In the genomic region with DNA sequence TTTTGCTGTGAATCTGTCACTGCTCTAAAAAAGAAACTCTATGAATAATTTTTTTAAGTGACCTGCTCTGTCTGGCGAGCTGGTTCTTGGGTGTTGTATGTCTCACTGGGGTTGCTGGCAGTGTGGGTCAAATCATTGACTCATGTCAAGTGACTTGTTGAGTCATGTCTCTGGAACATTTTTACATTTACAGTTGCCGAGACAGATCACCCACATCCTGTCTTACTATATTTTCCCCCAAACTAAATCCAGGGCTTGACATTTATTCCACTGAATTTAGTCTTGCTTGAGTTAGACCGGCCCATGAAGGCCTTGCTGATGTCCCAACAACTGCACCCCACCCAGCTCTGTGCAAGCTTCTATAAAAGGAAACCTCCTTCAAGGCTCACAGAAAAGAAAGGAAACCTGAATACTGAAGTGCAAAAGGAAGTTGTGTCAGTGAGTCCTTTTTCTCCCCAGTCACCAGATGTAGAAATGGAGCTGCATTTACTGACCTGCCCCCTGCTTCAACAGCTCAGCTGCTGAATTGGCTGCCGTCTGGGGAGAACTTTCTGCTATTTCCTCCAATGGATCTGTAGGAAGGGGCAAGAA, we compare ENCODE assay signal across 9 cellular contexts.
DNase-seq lines count a peak whose midpoint lies in the region; ATAC-seq, FAIRE-seq and TF ChIP-seq lines count a peak whose summit lies in the region.
"Had no signal": no experiment of that assay in that cellular context is flagged by ENCODE, and none has a peak within 500 bp of the region (broad histone marks: within the 10 kb centered on the region; RNA-seq: fewer than 3 reads in every experiment).

No MANE protein-coding gene starts in this region.

- H3K9me3 Mint-ChIP-seq in CD14-positive monocyte = no peaks in the 10 kb centered on the region
- H3K9me3 Mint-ChIP-seq in T-helper 2 cell treated with Interferon-gamma antibody and Interleukin-4, amounts not matched to agents 5 μg/mL and 100 μg/mL, for 36 hours = no peaks in the 10 kb centered on the region
- H3K9me3 Mint-ChIP-seq: nephron had no signal

- H3K4me1 ChIP-seq in kidney (ENCODE audit: control insufficient read depth in 1 of 2, insufficient read depth in 1 of 2, low read depth in 1 of 2, low read length in 2 of 2) = peaks cover 9 to 20% of the 10 kb centered on the region in 2 donors
- peaks cover 0 to 4% of the 10 kb centered on the region in 2 donors for H3K4me1 ChIP-seq in uterus

- H3K27me3 Mint-ChIP-seq in CD14-positive monocyte (ENCODE audit: low read depth in 3 of 3) = no peaks in the 10 kb centered on the region
- H3K27me3 Mint-ChIP-seq in T-helper 2 cell treated with Interferon-gamma antibody and Interleukin-4, amounts not matched to agents 5 μg/mL and 100 μg/mL, for 36 hours (ENCODE audit: low read depth) = no peaks in the 10 kb centered on the region

- TF ChIP-seq POLR2A in uterus (IDR thresholded peaks at IDR 0.05) = no peak

- H3K36me3 ChIP-seq in kidney (ENCODE audit: control insufficient read depth in 1 of 2, insufficient read depth in 2 of 2, low read length in 2 of 2) (peaks cover 39 to 74% of the 10 kb centered on the region in 2 donors), uterus (no peaks in the 10 kb centered on the region)

- no peak for FAIRE-seq in kidney (lab: Jason Lieb, UNC)

- TF ChIP-seq CTCF in CD14-positive monocyte (IDR thresholded peaks at IDR 0.05) (no peak), kidney (IDR thresholded peaks at IDR 0.05; ENCODE audit: borderline replicate concordance, extremely low read depth, insufficient read depth) (no peak), uterus (IDR thresholded peaks at IDR 0.05) (no peak)

- H3K36me3 Mint-ChIP-seq in CD14-positive monocyte = peaks cover 94 to 98% of the 10 kb centered on the region in 2 donors
- no peaks in the 10 kb centered on the region for H3K36me3 Mint-ChIP-seq in T-helper 2 cell treated with Interferon-gamma antibody and Interleukin-4, amounts not matched to agents 5 μg/mL and 100 μg/mL, for 36 hours (ENCODE audit: low read depth)

- H3K27ac Mint-ChIP-seq in CD14-positive monocyte = peak overlapping the region; percentile 81 to 94 (median 89)
- H3K27ac Mint-ChIP-seq in T-helper 2 cell treated with Interferon-gamma antibody and Interleukin-4, amounts not matched to agents 5 μg/mL and 100 μg/mL, for 36 hours = peak overlapping the region; percentile 72
- H3K27ac Mint-ChIP-seq: nephron had no signal

- ATAC-seq in GM19324 (IDR thresholded peaks at IDR 0.05; ENCODE audit: low FRiP score, unreplicated experiment) (peak; percentile 80), HG03196 (IDR thresholded peaks at IDR 0.05; ENCODE audit: unreplicated experiment) (peak; percentile 95)

- H3K4me3 ChIP-seq in kidney (ENCODE audit: low read length in 2 of 2) = no peak overlapping the region
- no peak overlapping the region for H3K4me3 ChIP-seq in uterus

- peaks cover 19% of the 10 kb centered on the region for H3K4me1 Mint-ChIP-seq in CD14-positive monocyte
- peaks cover 15% of the 10 kb centered on the region for H3K4me1 Mint-ChIP-seq in T-helper 2 cell treated with Interferon-gamma antibody and Interleukin-4, amounts not matched to agents 5 μg/mL and 100 μg/mL, for 36 hours (ENCODE audit: low read depth)

- DNase-seq in CD14-positive monocyte (ENCODE audit: low spot score) (peak; percentile 66), kidney (peak; percentile 64), head of caudate nucleus (no peak), uterus (no peak)
- DNase-seq in T-helper 2 cell treated with Interferon-gamma antibody and Interleukin-4, amounts not matched to agents 5 μg/mL and 100 μg/mL, for 36 hours (ENCODE audit: low spot score) = peak; percentile 50
- DNase-seq in stimulated activated CD4-positive, alpha-beta T cell treated with anti-CD3 and anti-CD28 coated beads, Interleukin-2, amount 100 ng/mL, for 48 hours = no peak

- H3K27me3 ChIP-seq in uterus = no peaks in the 10 kb centered on the region

- H3K9me3 ChIP-seq in kidney (ENCODE audit: control insufficient read depth in 1 of 2, low read length in 2 of 2) (no peaks in the 10 kb centered on the region), uterus (no peaks in the 10 kb centered on the region)

- H3K27ac ChIP-seq in kidney (ENCODE audit: low read depth in 2 of 2, low read length in 2 of 2) = peak overlapping the region in 1 of 2 donors; percentile 52
- H3K27ac ChIP-seq in uterus = peak overlapping the region in 1 of 2 donors; percentile 3

- no peak overlapping the region for H3K9ac ChIP-seq in kidney (ENCODE audit: low read length in 2 of 2)

- H3K4me3 Mint-ChIP-seq in CD14-positive monocyte = no peak overlapping the region
- peak overlapping the region; percentile 57 for H3K4me3 Mint-ChIP-seq in T-helper 2 cell treated with Interferon-gamma antibody and Interleukin-4, amounts not matched to agents 5 μg/mL and 100 μg/mL, for 36 hours
- H3K4me3 Mint-ChIP-seq: nephron had no signal

- intact Hi-C loops in CD14-positive monocyte (cut with micrococcal nuclease) (no loop called here), kidney (cut with DNase I) (no loop called here), head of caudate nucleus (cut with DNase I) (loop anchor here (10.0 kb wide), 1 partner anchor 133 kb away; no protein-coding TSS in a partner anchor), uterus (cut with DNase I; ENCODE audit: low total_unique reads) (no loop called here)

Comparison
In these comparisons a context has a peak if more than half of its experiments do, and no peak if none do; other contexts are left out.
1. DNase-seq: peak in CD14-positive monocyte (single experiment), T-helper 2 cell treated with Interferon-gamma antibody and Interleukin-4, amounts not matched to agents 5 μg/mL and 100 μg/mL, for 36 hours (single experiment) and kidney (single experiment); none in head of caudate nucleus (0 of 42), uterus (0 of 2) and stimulated activated CD4-positive, alpha-beta T cell treated with anti-CD3 and anti-CD28 coated beads, Interleukin-2, amount 100 ng/mL, for 48 hours (0 of 2).